ENCODE assay signal across 31 cellular contexts in the genomic region with DNA sequence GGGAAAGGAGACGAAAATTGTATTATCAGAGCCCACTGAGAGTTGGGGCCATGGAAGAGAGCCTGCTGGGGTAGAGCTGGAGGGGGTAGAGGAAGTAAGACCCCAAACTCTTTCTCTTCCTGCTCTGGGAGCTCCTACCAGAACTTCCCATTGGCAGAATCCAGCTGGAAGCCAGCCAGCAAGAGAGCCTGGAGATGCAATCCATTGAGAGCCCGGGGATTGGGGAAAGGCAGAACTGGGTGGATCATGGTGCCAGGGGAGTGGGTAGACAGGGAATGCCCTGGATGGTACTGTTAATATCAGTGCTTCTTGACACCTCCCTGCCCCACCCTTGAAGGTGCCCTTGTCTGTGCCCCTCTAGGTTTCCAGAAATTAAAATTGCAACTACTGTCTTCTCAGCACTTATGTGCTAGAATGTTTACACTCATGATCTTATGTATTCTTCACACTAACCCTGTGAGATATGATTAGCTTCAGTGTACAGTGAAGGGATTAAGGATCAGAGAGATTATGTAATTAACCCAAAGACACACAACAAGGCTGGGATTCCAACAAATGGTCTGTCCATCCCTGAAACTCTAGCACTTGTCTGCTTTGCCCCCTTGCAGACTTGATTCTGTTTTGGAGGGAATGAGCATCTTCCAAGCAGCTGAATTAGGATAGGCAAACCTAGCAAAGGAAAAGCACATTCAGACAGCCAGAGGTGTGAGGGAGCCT.
"Had no signal": no experiment of that assay in that cellular context is flagged by ENCODE, and none has a peak within 500 bp of the region (broad histone marks: within the 10 kb centered on the region; RNA-seq: fewer than 3 reads in every experiment).

No MANE protein-coding gene starts in this region.

- H3K4me3 ChIP-seq: Peyer's patch, SJSA1 had no signal

- H3K36me3 ChIP-seq: Peyer's patch, SJSA1 had no signal

- H3K27me3 ChIP-seq: Peyer's patch, SJSA1 had no signal

- H3K27ac ChIP-seq: Peyer's patch, SJSA1 had no signal

- H3K9me3 Mint-ChIP-seq: activated CD4-positive, alpha-beta T cell treated with anti-CD3 and anti-CD28 coated beads, Interleukin-2, amount 10 ng/mL, durations not matched to agents 24 days and 14 days; activated CD8-positive, alpha-beta T cell treated with anti-CD3 and anti-CD28 coated beads for 36 hours; activated naive CD8-positive, alpha-beta T cell treated with anti-CD3 and anti-CD28 coated beads for 36 hours; activated T-cell treated with anti-CD3 and anti-CD28 coated beads, Interleukin-2, amount 50 U/mL, for 72 hours; activated T-helper 17 cell treated with anti-CD3 and anti-CD28 coated beads, Interleukin-2, amount 50 U/mL, for 72 hours; T-cell had no signal

- H3K4me1 ChIP-seq: Peyer's patch, SJSA1 had no signal

- H3K4me2 ChIP-seq: SK-N-SH had no signal

- H3K36me3 Mint-ChIP-seq: activated naive CD8-positive, alpha-beta T cell treated with anti-CD3 and anti-CD28 coated beads for 36 hours; T-cell had no signal

- H3K9me3 ChIP-seq: Peyer's patch, SJSA1, SK-N-SH had no signal

- H3K4me1 Mint-ChIP-seq: activated CD4-positive, alpha-beta T cell treated with anti-CD3 and anti-CD28 coated beads, Interleukin-2, amount 10 ng/mL, durations not matched to agents 24 days and 14 days; activated naive CD8-positive, alpha-beta T cell treated with anti-CD3 and anti-CD28 coated beads for 36 hours; activated T-helper 17 cell treated with anti-CD3 and anti-CD28 coated beads, Interleukin-2, amount 50 U/mL, for 72 hours; T-cell had no signal

- H3K9ac ChIP-seq: SK-N-SH had no signal

- H3K4me3 Mint-ChIP-seq: activated CD4-positive, alpha-beta T cell treated with anti-CD3 and anti-CD28 coated beads, Interleukin-2, amount 10 ng/mL, durations not matched to agents 24 days and 14 days; activated CD8-positive, alpha-beta T cell treated with anti-CD3 and anti-CD28 coated beads for 36 hours; activated naive CD8-positive, alpha-beta T cell treated with anti-CD3 and anti-CD28 coated beads for 36 hours; activated T-cell treated with anti-CD3 and anti-CD28 coated beads, Interleukin-2, amount 50 U/mL, for 72 hours; activated T-helper 17 cell treated with anti-CD3 and anti-CD28 coated beads, Interleukin-2, amount 50 U/mL, for 72 hours; T-cell; T-helper 17 cell had no signal

- DNase-seq: activated CD4-positive, alpha-beta T cell treated with anti-CD3 and anti-CD28 coated beads, Interleukin-2, amount 10 ng/mL, durations not matched to agents 24 days and 14 days; activated CD4-positive, alpha-beta T cell treated with anti-CD3 and anti-CD28 coated beads, Interleukin-2, amount 50 U/mL, for 4 hours; activated CD8-positive, alpha-beta T cell treated with anti-CD3 and anti-CD28 coated beads for 36 hours; activated effector memory CD4-positive, alpha-beta T cell treated with anti-CD3 and anti-CD28 coated beads, Interleukin-2, amount 50 U/mL, for 16 hours; activated naive CD4-positive, alpha-beta T cell; activated naive CD4-positive, alpha-beta T cell treated with anti-CD3 and anti-CD28 coated beads, Interleukin-2, amount 50 U/mL, for 16 hours; activated naive CD8-positive, alpha-beta T cell treated with anti-CD3 and anti-CD28 coated beads for 36 hours; activated T-cell treated with anti-CD3 and anti-CD28 coated beads, Interleukin-2, amount 50 U/mL, for 1 hour; activated T-cell treated with anti-CD3 and anti-CD28 coated beads, Interleukin-2, amount 50 U/mL, for 72 hours; amniotic stem cell; aorta; Karpas-422; KBM-7; NCI-H1105; NCI-H1417 treated with DMSO at 0.1 percent for 48 hours; NCI-H187 treated with DMSO at 0.1 percent for 48 hours; NCI-H2081; NCI-H345; NCI-H510A; NCI-H526; NCI-H748 treated with DMSO at 0.1 percent for 48 hours; NK-92 treated with Interleukin-12 subunit alpha and Interleukin-12 subunit beta, amount 100 ng/mL, for 24 hours; PC-3; Peyer's patch; RPMI8226; SHP77 treated with DMSO at 0.1 percent for 48 hours; SK-N-SH; T-cell; T-helper 17 cell had no signal

- H3K27ac Mint-ChIP-seq: activated CD4-positive, alpha-beta T cell treated with anti-CD3 and anti-CD28 coated beads, Interleukin-2, amount 10 ng/mL, durations not matched to agents 24 days and 14 days; activated CD8-positive, alpha-beta T cell treated with anti-CD3 and anti-CD28 coated beads for 36 hours; activated naive CD8-positive, alpha-beta T cell treated with anti-CD3 and anti-CD28 coated beads for 36 hours; activated T-cell treated with anti-CD3 and anti-CD28 coated beads, Interleukin-2, amount 50 U/mL, for 72 hours; activated T-helper 17 cell treated with anti-CD3 and anti-CD28 coated beads, Interleukin-2, amount 50 U/mL, for 72 hours; T-cell; T-helper 17 cell had no signal
